10 cellular contexts compared by ENCODE assay signal in the genomic region with DNA sequence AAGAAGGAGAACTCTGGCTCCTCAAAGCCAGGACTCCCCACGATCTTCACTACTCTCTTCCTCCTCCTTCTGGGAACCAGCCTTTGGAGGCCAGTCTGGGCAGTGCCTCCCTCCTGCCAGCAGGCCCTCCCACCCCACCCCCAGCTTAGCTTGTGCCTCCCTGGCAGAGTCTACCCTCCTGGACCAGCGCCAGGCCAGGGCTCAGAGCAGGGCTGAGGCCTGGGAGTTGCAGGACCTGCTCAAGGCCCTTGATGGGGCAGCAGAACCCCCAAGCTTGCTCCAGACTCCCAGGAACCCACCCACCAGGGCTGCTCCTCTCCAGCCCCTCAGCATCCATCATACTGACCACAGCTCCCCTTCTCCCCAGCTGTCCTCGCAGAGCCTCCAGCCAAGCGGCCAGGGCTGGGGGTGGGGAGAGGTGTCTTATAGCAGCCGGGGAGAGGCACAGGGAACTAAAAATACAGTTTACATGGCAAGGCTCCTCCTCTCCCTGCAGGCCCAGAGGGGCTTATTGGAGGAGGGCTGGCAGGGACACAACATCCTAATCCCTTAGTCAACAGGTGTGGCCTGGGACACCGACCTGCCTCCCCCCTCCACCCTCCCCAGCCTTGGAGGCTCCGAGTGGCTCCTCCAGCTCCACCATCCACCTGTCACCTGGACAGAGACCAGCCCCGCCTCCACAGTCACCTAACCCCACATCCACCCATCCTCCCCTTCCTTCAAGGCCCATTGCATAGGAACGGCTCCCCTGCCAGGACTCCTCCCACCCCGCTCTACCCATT. TPM values are rescaled to one million over a fixed set of nuclear protein-coding genes. Genes with fewer than 3 reads are reported as not detected.
DNase-seq lines count a peak whose midpoint lies in the region; ATAC-seq and TF ChIP-seq lines count a peak whose summit lies in the region.
"Had no signal": no experiment of that assay in that cellular context is flagged by ENCODE, and none has a peak within 500 bp of the region (broad histone marks: within the 10 kb centered on the region; RNA-seq: fewer than 3 reads in every experiment).

No MANE protein-coding gene starts in this region.

- H3K27me3 Mint-ChIP-seq in MCF 10A (ENCODE audit: insufficient read depth, unreplicated experiment) (no peaks in the 10 kb centered on the region), T-cell (peaks cover 9 to 15% of the 10 kb centered on the region in 2 donors)
- peaks cover 7% of the 10 kb centered on the region for H3K27me3 Mint-ChIP-seq in activated CD8-positive, alpha-beta T cell treated with anti-CD3 and anti-CD28 coated beads for 36 hours

- WGBS in mammary epithelial cell (ENCODE audit: low coverage, missing lambda C conversion rate): 74% methylated on average over 7 of the region's 10 CpGs
- WGBS in lower leg skin, 2 donors: 61 to 62% methylated on average over 10 of the region's 10 CpGs

- POLR2A ChIA-PET in MCF 10A (lab: Yijun Ruan, JAX) (no interaction called here), T-cell (lab: Charles Lee) (no interaction called here)
- POLR2A ChIA-PET in activated CD8-positive, alpha-beta T cell treated with anti-CD3 and anti-CD28 coated beads for 36 hours (lab: Charles Lee): no interaction called here

- CTCF ChIA-PET in MCF 10A (lab: Yijun Ruan, JAX): interaction anchor here (0.5 to 2.7 kb wide), 7 partner anchors 8 to 274 kb away, joined by 3 to 12 read pairs (median 5); no protein-coding TSS in a partner anchor
- CTCF ChIA-PET in mammary epithelial cell (lab: Charles Lee; ENCODE audit: low non-redundant PET): no interaction called here
- CTCF ChIA-PET in activated CD8-positive, alpha-beta T cell treated with anti-CD3 and anti-CD28 coated beads for 36 hours (lab: Charles Lee): interaction anchor here (1.8 to 2.3 kb wide), 3 partner anchors 10 to 300 kb away, joined by 3 to 11 read pairs (median 5); no protein-coding TSS in a partner anchor
- CTCF ChIA-PET in T-cell (lab: Charles Lee): no interaction called here

- H3K9me3 Mint-ChIP-seq in MCF 10A (ENCODE audit: unreplicated experiment) (no peaks in the 10 kb centered on the region), T-cell (no peaks in the 10 kb centered on the region)
- no peaks in the 10 kb centered on the region for H3K9me3 Mint-ChIP-seq in activated CD8-positive, alpha-beta T cell treated with anti-CD3 and anti-CD28 coated beads for 36 hours
- H3K9me3 Mint-ChIP-seq: neural crest cell had no signal

- TF ChIP-seq CTCF in MCF 10A (IDR thresholded peaks at IDR 0.05; ENCODE audit: unreplicated experiment) (no peak), mammary epithelial cell (conservative IDR thresholded peaks at IDR 0.05 in 1 of 2, IDR thresholded peaks at IDR 0.05 in 1 of 2; ENCODE audit: extremely low read depth in 1 of 2, insufficient read depth in 1 of 2, low read depth in 1 of 2, low read length in 2 of 2) (no peak), lower leg skin (IDR thresholded peaks at IDR 0.05) (no peak)
- TF ChIP-seq CTCF in activated CD8-positive, alpha-beta T cell treated with anti-CD3 and anti-CD28 coated beads for 36 hours (IDR thresholded peaks at IDR 0.05): no peak

- peak; percentile 54 for ATAC-seq in SK-N-SH treated with all-trans-retinoic acid at 6 μM for 48 hours
- ATAC-seq in activated CD8-positive, alpha-beta T cell treated with anti-CD3 and anti-CD28 coated beads for 36 hours: no peak
- ATAC-seq in T-cell (replicated peaks in 1 of 4): no peak
- no peak for ATAC-seq in HG02610 (IDR thresholded peaks at IDR 0.05; ENCODE audit: unreplicated experiment)

- no peak for TF ChIP-seq POLR2A in lower leg skin (IDR thresholded peaks at IDR 0.05)

- H3K27me3 ChIP-seq in mammary epithelial cell (ENCODE audit: insufficient read depth, low read length): no peaks in the 10 kb centered on the region

- no peaks in the 10 kb centered on the region for H3K79me2 ChIP-seq in mammary epithelial cell (ENCODE audit: insufficient read depth, low read length)

- H3K4me3 ChIP-seq in mammary epithelial cell (replicated peaks in 1 of 3; ENCODE audit: insufficient read depth in 1 of 3, low read depth in 2 of 3, low read length in 3 of 3) (no peak overlapping the region), lower leg skin (ENCODE audit: low read depth, poor library complexity, severe bottlenecking) (no peak overlapping the region)

- no peak overlapping the region for H3K4me2 ChIP-seq in mammary epithelial cell (ENCODE audit: insufficient read depth, low read depth, low read length)

- H3K9me3 ChIP-seq in mammary epithelial cell (replicated peaks; ENCODE audit: insufficient read depth, low read length): no peaks in the 10 kb centered on the region

- BruUV-seq in MCF 10A (replicated peaks; lab: Mats Ljungman, UMichigan) (no TSS peak), mammary epithelial cell (replicated peaks; lab: Mats Ljungman, UMichigan) (no TSS peak)

- no peaks in the 10 kb centered on the region for H3K36me3 Mint-ChIP-seq in MCF 10A (ENCODE audit: insufficient read depth, unreplicated experiment)
- H3K36me3 Mint-ChIP-seq in activated CD8-positive, alpha-beta T cell treated with anti-CD3 and anti-CD28 coated beads for 36 hours (ENCODE audit: low read depth): no peaks in the 10 kb centered on the region
- H3K36me3 Mint-ChIP-seq in T-cell: no peaks in the 10 kb centered on the region

- no peaks in the 10 kb centered on the region for H3K36me3 ChIP-seq in mammary epithelial cell (ENCODE audit: insufficient read depth, low read length)

- no peak overlapping the region for H3K9ac ChIP-seq in mammary epithelial cell (ENCODE audit: insufficient read depth, low read length)

- peak; percentile 46 for DNase-seq in MCF 10A (ENCODE audit: unreplicated experiment)
- no peak for DNase-seq in mammary epithelial cell
- peak; percentile 44 to 90 for DNase-seq in lower leg skin (ENCODE audit: low spot score in 2 of 2)
- no peak for DNase-seq in activated CD8-positive, alpha-beta T cell treated with anti-CD3 and anti-CD28 coated beads for 36 hours
- no peak for DNase-seq in T-cell
- DNase-seq in activated CD4-positive, alpha-beta T cell treated with anti-CD3 and anti-CD28 coated beads for 48 hours: no peak

- H3K4me1 Mint-ChIP-seq in MCF 10A (ENCODE audit: insufficient read depth, unreplicated experiment) (peaks cover 10% of the 10 kb centered on the region), T-cell (peaks cover 6 to 12% (median 8%) of the 10 kb centered on the region in 3 donors)
- H3K4me1 Mint-ChIP-seq in activated CD8-positive, alpha-beta T cell treated with anti-CD3 and anti-CD28 coated beads for 36 hours (ENCODE audit: low read depth): peaks cover 4% of the 10 kb centered on the region

- in situ Hi-C loops in mammary epithelial cell (cut with MboI; ENCODE audit: low sequenced_read_pairs in 2 of 2): loop anchor here (10.0 kb wide), 1 partner anchor 502 kb away; no protein-coding TSS in a partner anchor

- no peak overlapping the region for H3K27ac ChIP-seq in mammary epithelial cell (ENCODE audit: insufficient read depth, low read depth, low read length)

- peaks cover 8% of the 10 kb centered on the region for H3K4me1 ChIP-seq in mammary epithelial cell (ENCODE audit: insufficient read depth, low read length)

- H3K27ac Mint-ChIP-seq in MCF 10A (ENCODE audit: low read depth, unreplicated experiment): no peak overlapping the region
- H3K27ac Mint-ChIP-seq in activated CD8-positive, alpha-beta T cell treated with anti-CD3 and anti-CD28 coated beads for 36 hours: no peak overlapping the region
- H3K27ac Mint-ChIP-seq in T-cell: no peak overlapping the region

- intact Hi-C loops in MCF 10A (cut with micrococcal nuclease) (loop anchor here (10.0 kb wide), 1 partner anchor 122 kb away; no protein-coding TSS in a partner anchor), mammary epithelial cell (cut with micrococcal nuclease) (no loop called here), lower leg skin (cut with DNase I; ENCODE audit: low total_unique reads) (no loop called here)
- intact Hi-C loops in activated CD8-positive, alpha-beta T cell treated with anti-CD3 and anti-CD28 coated beads for 36 hours (cut with micrococcal nuclease): loop anchor here (10.0 kb wide), 2 partner anchors 268 to 502 kb away; no protein-coding TSS in a partner anchor

- no peaks in the 10 kb centered on the region for H4K20me1 ChIP-seq in mammary epithelial cell (ENCODE audit: insufficient read depth, low read length)

- no peak overlapping the region for H3K4me3 Mint-ChIP-seq in MCF 10A (ENCODE audit: unreplicated experiment)
- no peak overlapping the region for H3K4me3 Mint-ChIP-seq in activated CD8-positive, alpha-beta T cell treated with anti-CD3 and anti-CD28 coated beads for 36 hours
- H3K4me3 Mint-ChIP-seq in T-cell: no peak overlapping the region
- H3K4me3 Mint-ChIP-seq: neural crest cell had no signal

- dilution Hi-C loops in mammary epithelial cell (cut with HindIII; ENCODE audit: low sequenced_read_pairs): loop anchor here (5.0 kb wide), 1 partner anchor 280 kb away; no protein-coding TSS in a partner anchor

- no peak overlapping the region for H2AFZ ChIP-seq in mammary epithelial cell (ENCODE audit: low read depth, low read length)

TF ChIP-seq in SK-N-SH treated with all-trans-retinoic acid at 6 μM for 48 hours, 23 proteins besides CTCF, POLR2A, EP300 and RAD21:
- TF ChIP-seq ISL1 (CRISPR knock-in tag; IDR thresholded peaks at IDR 0.05) (no peak), ZC3H10 (CRISPR knock-in tag; IDR thresholded peaks at IDR 0.05) (no peak), ZNF8 (CRISPR knock-in tag; IDR thresholded peaks at IDR 0.05) (no peak), ZNF70 (CRISPR knock-in tag; IDR thresholded peaks at IDR 0.05) (no peak), RARB (CRISPR knock-in tag; IDR thresholded peaks at IDR 0.05) (no peak), ZFP30 (CRISPR knock-in tag; IDR thresholded peaks at IDR 0.05) (no peak), ARNTL (CRISPR knock-in tag; IDR thresholded peaks at IDR 0.05; ENCODE audit: borderline replicate concordance, low read depth) (no peak), OSR1 (CRISPR knock-in tag; IDR thresholded peaks at IDR 0.05) (no peak), TOX (CRISPR knock-in tag; IDR thresholded peaks at IDR 0.05; ENCODE audit: borderline replicate concordance) (no peak)

RNA-seq across cellular contexts. Expression of a gene that starts 5.2 kb away (rescaled TPM):
- total RNA-seq in MCF 10A (2022) (not detected in 2 replicates), mammary epithelial cell (not detected), lower leg skin (10 to 100 TPM in 2 of 4 donors, 1 to 10 TPM in 2; 2.2 to 23.4 (median 9.6) TPM), T-cell (not detected)
- not detected for polyA plus RNA-seq in mammary epithelial cell
- not detected for polyA minus RNA-seq in mammary epithelial cell
- total RNA-seq in activated CD8-positive, alpha-beta T cell treated with anti-CD3 and anti-CD28 coated beads for 36 hours: not detected
- total RNA-seq: fibroblast of villous mesenchyme, neural crest cell had no signal

RNA-seq across cellular contexts. Expression of a gene that starts 25.9 kb away (rescaled TPM):
- 7.2 and 9.6 TPM in 2 replicates for total RNA-seq in MCF 10A (2022)
- total RNA-seq in mammary epithelial cell: 10 to 100 TPM; 10.6 to 21.5 TPM
- 3.0 TPM for polyA plus RNA-seq in mammary epithelial cell
- polyA minus RNA-seq in mammary epithelial cell: 9.0 TPM
- total RNA-seq in lower leg skin: 1 to 10 TPM; 3.0 to 3.9 (median 3.8) TPM
- total RNA-seq in activated CD8-positive, alpha-beta T cell treated with anti-CD3 and anti-CD28 coated beads for 36 hours: 10 to 100 TPM; 37.1 to 38.0 TPM
- total RNA-seq in T-cell: 10 to 100 TPM; 47.5 to 55.7 (median 52.3) TPM
- total RNA-seq: neural crest cell had no signal

Comparison
In these comparisons a context has a peak if more than half of its experiments do, and no peak if none do; other contexts are left out.
1. DNase-seq: peak in MCF 10A (single experiment) and lower leg skin (2 of 2); none in mammary epithelial cell (single experiment), activated CD8-positive, alpha-beta T cell treated with anti-CD3 and anti-CD28 coated beads for 36 hours (single experiment), T-cell (0 of 34) and activated CD4-positive, alpha-beta T cell treated with anti-CD3 and anti-CD28 coated beads for 48 hours (single experiment).
2. CTCF ChIA-PET loops: an anchor here in MCF 10A (0.5 to 2.7 kb wide) and activated CD8-positive, alpha-beta T cell treated with anti-CD3 and anti-CD28 coated beads for 36 hours (1.8 to 2.3 kb wide); none called in mammary epithelial cell and T-cell.
3. intact Hi-C loops: an anchor here in MCF 10A (10.0 kb wide) and activated CD8-positive, alpha-beta T cell treated with anti-CD3 and anti-CD28 coated beads for 36 hours (10.0 kb wide); none called in mammary epithelial cell and lower leg skin.